Comparison of ENCODE assay signal across 1 cellular context in the genomic region with DNA sequence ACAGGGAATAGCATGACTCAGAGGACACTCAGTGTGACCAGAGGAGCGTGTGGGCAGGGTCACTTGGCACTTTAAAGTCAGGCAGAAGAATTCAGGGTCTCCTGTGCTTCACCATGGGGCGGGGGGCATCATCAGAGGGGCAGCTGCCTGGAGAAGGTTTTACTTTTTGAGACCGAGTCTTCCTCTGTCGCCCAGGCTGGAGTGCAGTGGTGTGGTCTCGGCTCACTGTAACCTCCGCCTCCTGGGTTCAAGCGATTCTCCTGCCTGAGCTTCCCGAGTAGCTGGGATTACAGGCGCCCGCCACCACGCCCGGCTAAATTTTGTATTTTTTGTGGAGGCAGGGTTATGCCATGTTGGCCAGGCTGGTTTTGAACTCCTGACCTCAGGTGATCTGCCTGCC. TPM values are rescaled to one million over a fixed set of nuclear protein-coding genes. Genes with fewer than 3 reads are reported as not detected.
"Had no signal": no experiment of that assay in that cellular context is flagged by ENCODE, and none has a peak within 500 bp of the region (broad histone marks: within the 10 kb centered on the region; RNA-seq: fewer than 3 reads in every experiment).

No MANE protein-coding gene starts in this region.

RNA-seq across cellular contexts. Expression of a gene that starts 32.3 kb away (rescaled TPM):
- total RNA-seq: foreskin keratinocyte had no signal
